Comparison of ENCODE assay signal across 11 cellular contexts in the genomic region with DNA sequence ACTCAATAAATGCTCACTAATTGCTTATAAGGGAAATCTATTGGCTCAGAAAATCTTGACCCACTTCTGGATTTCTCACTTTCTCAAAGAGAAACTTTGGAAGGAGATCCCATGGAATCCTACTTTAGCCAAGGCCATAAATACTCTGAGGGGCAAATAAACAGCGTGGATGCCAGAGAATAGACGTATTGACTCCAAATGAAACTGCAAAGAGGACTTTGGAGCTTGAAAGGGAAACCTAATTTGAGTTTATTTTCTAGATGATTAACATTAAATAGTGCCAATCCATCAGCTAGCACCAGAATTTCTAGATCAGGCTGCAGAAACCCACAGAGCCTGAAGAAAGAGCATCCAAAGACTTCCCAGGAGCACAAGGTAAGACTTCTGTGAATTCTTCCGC. TPM values are rescaled to one million over a fixed set of nuclear protein-coding genes. Genes with fewer than 3 reads are reported as not detected.
"Had no signal": no experiment of that assay in that cellular context is flagged by ENCODE, and none has a peak within 500 bp of the region (broad histone marks: within the 10 kb centered on the region; RNA-seq: fewer than 3 reads in every experiment).

MS4A18 (plus strand) TSS at position 301 of the 400 bp plus-strand sequence.

- H3K4me3 Mint-ChIP-seq: GM23338, H9, HFFc6 had no signal

- H2AFZ ChIP-seq: GM23248, GM23338 had no signal

- ATAC-seq: GM23338, HCT116 had no signal

- H3K27ac Mint-ChIP-seq: GM23338, H9, HFFc6 had no signal

- H3K4me1 ChIP-seq: HAP-1 had no signal

- H3K9me3 Mint-ChIP-seq: HFFc6 had no signal

- DNase-seq: GM23248, GOT3, H7, H9, HCEC 1CT, HFFc6 had no signal

- H3K9me3 ChIP-seq: HAP-1 had no signal

- H3K9ac ChIP-seq: GM23248 had no signal

- H3K4me3 ChIP-seq: GM23248, GM23338, HAP-1 had no signal

- H3K4me2 ChIP-seq: GM23338 had no signal

- H3K36me3 ChIP-seq: HAP-1 had no signal

- H3K4me1 Mint-ChIP-seq: GM23338 had no signal

- H3K27ac ChIP-seq: GM23248 had no signal

RNA-seq across cellular contexts. Expression of gene MS4A18, which starts in this region (rescaled TPM):
- total RNA-seq: GM23248, GM23338, H1, H4, H7, H9, HFFc6 had no signal
- polyA plus RNA-seq: GM23248, GM23338, H1 had no signal
